1 cellular context compared by ENCODE assay signal in genomic region chr9:35522189-35522588, GRCh38.
TF ChIP-seq lines count a peak whose summit lies in the region.

No MANE protein-coding gene starts in this region.

TF ChIP-seq in HepG2, 621 proteins besides CTCF, POLR2A, EP300 and RAD21 (continued from another document):
- no peak for TF ChIP-seq ZBTB14 (CRISPR knock-in tag; IDR thresholded peaks at IDR 0.05)
- no peak for TF ChIP-seq HDAC2 (CRISPR knock-in tag; IDR thresholded peaks at IDR 0.05)
- TF ChIP-seq SMYD3 (CRISPR knock-in tag; IDR thresholded peaks at IDR 0.05), result no peak
